Comparison of ENCODE assay signal across 10 cellular contexts in genomic region chr10:79247373-79248137, GRCh38.
A peak's percentile ranks its signal among the peaks of the same experiment; 100 is the strongest.
DNase-seq lines count a peak whose midpoint lies in the region; ATAC-seq, FAIRE-seq and TF ChIP-seq lines count a peak whose summit lies in the region.
"Had no signal": no experiment of that assay in that cellular context is flagged by ENCODE, and none has a peak within 500 bp of the region (broad histone marks: within the 10 kb centered on the region; RNA-seq: fewer than 3 reads in every experiment).

No MANE protein-coding gene starts in this region.

- TF ChIP-seq POLR2A in GM12892 (IDR thresholded peaks at IDR 0.05; ENCODE audit: low read depth, low read length), result no peak

- H3K4me3 Mint-ChIP-seq in T-helper 17 cell (no peak overlapping the region), immature natural killer cell (peak overlapping the region; percentile 57 to 77 (median 64))
- H3K4me3 Mint-ChIP-seq in stimulated activated effector memory CD8-positive, alpha-beta T cell treated with anti-CD3 and anti-CD28 coated beads, Interleukin-12 subunit alpha, Interleukin-12 subunit beta, amount 100 ng/mL, for 72 hours, result peak overlapping the region; percentile 68

- DNase-seq in GM12892 (ENCODE audit: insufficient read length) (no peak), T-helper 17 cell (no peak), immature natural killer cell (no peak), NCI-H345 (lab: John Stamatoyannopoulos, UW) (no peak), cerebellar cortex (ENCODE audit: low spot score) (no peak), NCI-H128 (lab: John Stamatoyannopoulos, UW; ENCODE audit: unreplicated experiment) (no peak)
- DNase-seq in stimulated activated effector memory CD8-positive, alpha-beta T cell treated with anti-CD3 and anti-CD28 coated beads, Interleukin-12 subunit alpha, Interleukin-12 subunit beta, amount 100 ng/mL, for 72 hours (ENCODE audit: low spot score in 2 of 2), result peak in 1 of 2 donors; percentile 54
- DNase-seq: stimulated activated naive CD4-positive, alpha-beta T cell had no signal

- no peaks in the 10 kb centered on the region for H3K9me3 Mint-ChIP-seq in immature natural killer cell
- no peaks in the 10 kb centered on the region for H3K9me3 Mint-ChIP-seq in stimulated activated effector memory CD8-positive, alpha-beta T cell treated with anti-CD3 and anti-CD28 coated beads, Interleukin-12 subunit alpha, Interleukin-12 subunit beta, amount 100 ng/mL, for 72 hours

- peaks cover 41% of the 10 kb centered on the region for H3K4me1 Mint-ChIP-seq in T-helper 17 cell
- peaks cover 83 to 86% of the 10 kb centered on the region in 2 donors for H3K4me1 Mint-ChIP-seq in immature natural killer cell
- H3K4me1 Mint-ChIP-seq in stimulated activated effector memory CD8-positive, alpha-beta T cell treated with anti-CD3 and anti-CD28 coated beads, Interleukin-12 subunit alpha, Interleukin-12 subunit beta, amount 100 ng/mL, for 72 hours, result peaks cover 83% of the 10 kb centered on the region

- H3K27me3 Mint-ChIP-seq in T-helper 17 cell, result no peaks in the 10 kb centered on the region
- peaks cover 0 to 9% (median 2%) of the 10 kb centered on the region in 3 donors for H3K27me3 Mint-ChIP-seq in immature natural killer cell (ENCODE audit: low read depth in 3 of 3)

- ATAC-seq in T-helper 17 cell (no peak), GM21717 (IDR thresholded peaks at IDR 0.05; ENCODE audit: unreplicated experiment) (no peak)
- ATAC-seq in stimulated activated effector memory CD8-positive, alpha-beta T cell treated with anti-CD3 and anti-CD28 coated beads, Interleukin-12 subunit alpha, Interleukin-12 subunit beta, amount 100 ng/mL, for 72 hours, result peak; percentile 52

- H3K27ac Mint-ChIP-seq in T-helper 17 cell, result peak overlapping the region; percentile 95
- H3K27ac Mint-ChIP-seq in immature natural killer cell, result peak overlapping the region; percentile 72 to 87 (median 80)
- peak overlapping the region; percentile 78 for H3K27ac Mint-ChIP-seq in stimulated activated effector memory CD8-positive, alpha-beta T cell treated with anti-CD3 and anti-CD28 coated beads, Interleukin-12 subunit alpha, Interleukin-12 subunit beta, amount 100 ng/mL, for 72 hours

- no peaks in the 10 kb centered on the region for H3K9me3 ChIP-seq in T-helper 17 cell (ENCODE audit: control insufficient read depth, low read length, poor library complexity, severe bottlenecking)

- no peaks in the 10 kb centered on the region for H3K36me3 Mint-ChIP-seq in T-helper 17 cell (ENCODE audit: low read depth)
- no peaks in the 10 kb centered on the region for H3K36me3 Mint-ChIP-seq in immature natural killer cell
- peaks cover 37% of the 10 kb centered on the region for H3K36me3 Mint-ChIP-seq in stimulated activated effector memory CD8-positive, alpha-beta T cell treated with anti-CD3 and anti-CD28 coated beads, Interleukin-12 subunit alpha, Interleukin-12 subunit beta, amount 100 ng/mL, for 72 hours

- peak; percentile 82 for FAIRE-seq in GM12892 (lab: Jason Lieb, UNC)
- FAIRE-seq: RCC 7860 had no signal
